ENCODE assay signal across 31 cellular contexts in genomic region chr13:44007451-44007850, GRCh38.
"Had no signal": no experiment of that assay in that cellular context is flagged by ENCODE, and none has a peak within 500 bp of the region (broad histone marks: within the 10 kb centered on the region; RNA-seq: fewer than 3 reads in every experiment).

No MANE protein-coding gene starts in this region.

- H3K27ac Mint-ChIP-seq: activated B cell treated with CpG ODN at 0.5 μM for 24 hours; activated CD8-positive, alpha-beta T cell treated with anti-CD3 and anti-CD28 coated beads for 36 hours; activated naive CD8-positive, alpha-beta T cell; activated T-helper 17 cell treated with anti-CD3 and anti-CD28 coated beads, Interleukin-2, amount 50 U/mL, for 72 hours; effector memory CD8-positive, alpha-beta T cell; T-helper 17 cell; T-helper 2 cell treated with Interferon-gamma antibody and Interleukin-4, amounts not matched to agents 5 μg/mL and 100 μg/mL, for 36 hours had no signal

- H3K36me3 ChIP-seq: brain microvascular endothelial cell, esophagus muscularis mucosa, gastrocnemius medialis, WERI-Rb-1 had no signal

- DNase-seq: activated B cell treated with CpG ODN at 0.5 μM for 24 hours; activated CD4-positive, alpha-beta T cell treated with anti-CD3 and anti-CD28 coated beads for 48 hours; activated CD4-positive, alpha-beta T cell treated with anti-CD3 and anti-CD28 coated beads, Interleukin-2, amount 50 U/mL, for 1 hour; activated CD4-positive, alpha-beta T cell treated with anti-CD3 and anti-CD28 coated beads, Interleukin-2, amount 50 U/mL, for 48 hours; activated CD8-positive, alpha-beta memory T cell treated with anti-CD3 and anti-CD28 coated beads for 24 hours; activated CD8-positive, alpha-beta T cell treated with anti-CD3 and anti-CD28 coated beads for 36 hours; activated effector memory CD4-positive, alpha-beta T cell treated with Interleukin-2 at 50 U/mL for 16 hours; activated gamma-delta T cell treated with Interleukin-2 at 50 U/mL for 16 hours; activated naive CD4-positive, alpha-beta T cell treated with anti-CD3 and anti-CD28 coated beads, Interleukin-2, amount 50 U/mL, for 16 hours; activated naive CD4-positive, alpha-beta T cell treated with Interleukin-2 at 50 U/mL for 16 hours; activated T-cell treated with anti-CD3 and anti-CD28 coated beads, Interleukin-2, amount 50 U/mL, for 4 hours; amniotic stem cell; anterior cingulate cortex; brain microvascular endothelial cell; cortex of kidney; dermis blood vessel endothelial cell; effector CD4-positive, alpha-beta T cell; effector memory CD8-positive, alpha-beta T cell; erythroblast; foreskin keratinocyte; gastrocnemius medialis; T-helper 1 cell; T-helper 17 cell; T1000; WERI-Rb-1 had no signal

- H3K9me3 ChIP-seq: gastrocnemius medialis had no signal

- H3K27me3 ChIP-seq: brain microvascular endothelial cell, esophagus muscularis mucosa, foreskin keratinocyte, gastrocnemius medialis had no signal

- ATAC-seq: activated CD4-positive, CD25-positive, alpha-beta regulatory T cell treated with anti-CD3 and anti-CD28 coated beads, Interleukin-2, amount 50 U/mL, for 24 hours; activated CD8-positive, alpha-beta T cell treated with anti-CD3 and anti-CD28 coated beads for 36 hours; activated T-cell treated with anti-CD3 and anti-CD28 coated beads, Interleukin-2, amount 50 U/mL, for 4 hours; activated T-helper 17 cell treated with anti-CD3 and anti-CD28 coated beads, Interleukin-2, amount 50 U/mL, for 72 hours; effector memory CD8-positive, alpha-beta T cell; foreskin keratinocyte; gastrocnemius medialis; T-helper 17 cell had no signal

- H3K27ac ChIP-seq: brain microvascular endothelial cell, esophagus muscularis mucosa, foreskin keratinocyte, gastrocnemius medialis, WERI-Rb-1 had no signal

- H3K4me1 Mint-ChIP-seq: activated B cell treated with CpG ODN at 0.5 μM for 24 hours; activated T-helper 17 cell treated with anti-CD3 and anti-CD28 coated beads, Interleukin-2, amount 50 U/mL, for 72 hours; central memory CD8-positive, alpha-beta T cell; T-helper 17 cell had no signal

- H3K4me3 Mint-ChIP-seq: activated B cell treated with CpG ODN at 0.5 μM for 24 hours; activated CD8-positive, alpha-beta T cell treated with anti-CD3 and anti-CD28 coated beads for 36 hours; activated naive CD8-positive, alpha-beta T cell; activated T-cell treated with anti-CD3 and anti-CD28 coated beads, Interleukin-2, amount 50 U/mL, for 4 hours; activated T-helper 17 cell treated with anti-CD3 and anti-CD28 coated beads, Interleukin-2, amount 50 U/mL, for 72 hours; central memory CD8-positive, alpha-beta T cell; effector memory CD8-positive, alpha-beta T cell; T-helper 17 cell; T-helper 2 cell treated with Interferon-gamma antibody and Interleukin-4, amounts not matched to agents 5 μg/mL and 100 μg/mL, for 36 hours had no signal

- H3K4me3 ChIP-seq: esophagus muscularis mucosa, gastrocnemius medialis had no signal

- H3K27me3 Mint-ChIP-seq: activated B cell treated with CpG ODN at 0.5 μM for 24 hours had no signal

- H3K4me1 ChIP-seq: gastrocnemius medialis had no signal

- H3K36me3 Mint-ChIP-seq: activated naive CD8-positive, alpha-beta T cell had no signal

- H3K9me3 Mint-ChIP-seq: activated B cell treated with CpG ODN at 0.5 μM for 24 hours; activated T-helper 17 cell treated with anti-CD3 and anti-CD28 coated beads, Interleukin-2, amount 50 U/mL, for 72 hours; central memory CD8-positive, alpha-beta T cell; effector memory CD8-positive, alpha-beta T cell had no signal
